ENCODE assay signal across 26 cellular contexts in the genomic region with DNA sequence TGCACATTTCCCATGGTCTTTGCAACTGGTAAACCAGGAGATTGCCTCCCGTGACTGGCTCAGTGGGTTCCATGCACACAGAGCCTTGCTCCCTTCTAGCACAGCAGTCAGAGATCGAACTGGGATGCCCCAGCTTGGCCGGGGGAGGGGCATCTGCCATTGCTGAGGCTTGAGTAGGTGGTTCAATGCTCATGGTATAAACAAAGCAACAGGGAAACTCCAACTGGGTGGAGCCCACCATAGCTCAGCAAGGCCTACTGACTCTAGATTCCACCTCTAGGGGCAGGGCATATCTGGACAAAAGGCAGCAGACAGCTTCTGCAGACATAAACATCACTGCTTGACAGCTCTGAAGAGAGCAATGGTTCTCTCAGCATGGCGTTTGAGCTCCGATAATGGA.
DNase-seq lines count a peak whose midpoint lies in the region; ATAC-seq and TF ChIP-seq lines count a peak whose summit lies in the region.
"Had no signal": no experiment of that assay in that cellular context is flagged by ENCODE, and none has a peak within 500 bp of the region (broad histone marks: within the 10 kb centered on the region; RNA-seq: fewer than 3 reads in every experiment).

No MANE protein-coding gene starts in this region.

- H3K4me3 ChIP-seq in GM12865 (ENCODE audit: low read depth, low read length): no peak overlapping the region
- H3K4me3 ChIP-seq: MG63, PC-9, SJCRH30 had no signal

- no peak overlapping the region for H3K4me3 Mint-ChIP-seq in stimulated activated naive B cell treated with anti-CD40 and anti-IgM and Interleukin-4, amounts not matched to agents 10 μg/mL and 1 μg/mL and 100 μg/mL, for 72 hours
- H3K4me3 Mint-ChIP-seq: CD4-positive, alpha-beta memory T cell had no signal

- ATAC-seq in GM18868 (IDR thresholded peaks at IDR 0.05; ENCODE audit: unreplicated experiment): peak; percentile 87
- peak; percentile 41 for ATAC-seq in HG02885 (IDR thresholded peaks at IDR 0.05; ENCODE audit: poor library complexity, unreplicated experiment)
- peak; percentile 33 to 41 for ATAC-seq in stimulated activated naive B cell treated with anti-CD40 and anti-IgM and Interleukin-4, amounts not matched to agents 10 μg/mL and 1 μg/mL and 100 μg/mL, for 72 hours (replicated peaks)
- no peak for ATAC-seq in HG03196 (IDR thresholded peaks at IDR 0.05; ENCODE audit: unreplicated experiment)
- ATAC-seq: Right ventricle myocardium inferior, SK-N-SH treated with all-trans-retinoic acid at 6 μM for 48 hours had no signal

- H3K27ac Mint-ChIP-seq in stimulated activated naive B cell treated with anti-CD40 and anti-IgM and Interleukin-4, amounts not matched to agents 10 μg/mL and 1 μg/mL and 100 μg/mL, for 72 hours: no peak overlapping the region
- H3K27ac Mint-ChIP-seq: CD4-positive, alpha-beta memory T cell had no signal

- peaks cover 7 to 46% of the 10 kb centered on the region in 2 donors for H3K27me3 Mint-ChIP-seq in stimulated activated naive B cell treated with anti-CD40 and anti-IgM and Interleukin-4, amounts not matched to agents 10 μg/mL and 1 μg/mL and 100 μg/mL, for 72 hours

- no peaks in the 10 kb centered on the region for H3K36me3 Mint-ChIP-seq in stimulated activated naive B cell treated with anti-CD40 and anti-IgM and Interleukin-4, amounts not matched to agents 10 μg/mL and 1 μg/mL and 100 μg/mL, for 72 hours
- H3K36me3 Mint-ChIP-seq: CD4-positive, alpha-beta memory T cell had no signal

- TF ChIP-seq CTCF in GM12865 (IDR thresholded peaks at IDR 0.05; ENCODE audit: insufficient read depth, low read depth, low read length, missing control alignments): peak; percentile 2

- peaks cover 0 to 5% of the 10 kb centered on the region in 2 donors for H3K4me1 Mint-ChIP-seq in stimulated activated naive B cell treated with anti-CD40 and anti-IgM and Interleukin-4, amounts not matched to agents 10 μg/mL and 1 μg/mL and 100 μg/mL, for 72 hours
- H3K4me1 Mint-ChIP-seq: CD4-positive, alpha-beta memory T cell had no signal

- DNase-seq in GM12865 (ENCODE audit: low read depth) (peak; percentile 32), ureter (ENCODE audit: low spot score) (no peak), cerebellar cortex (ENCODE audit: low spot score) (no peak)
- DNase-seq in stimulated activated naive B cell treated with anti-CD40 and anti-IgM and Interleukin-4, amounts not matched to agents 10 μg/mL and 1 μg/mL and 100 μg/mL, for 72 hours: peak; percentile 4
- DNase-seq: C1 segment of cervical spinal cord; CD4-positive, alpha-beta memory T cell; COR-L47; GOT3; HCEC 1CT; IMR-90; KG1; MG63; NCI-H1105 treated with DMSO at 0.1 percent for 48 hours; NCI-H146; NCI-H1930; NCI-H446; NCI-H524 treated with DMSO at 0.1 percent for 48 hours; NCI-H774; NK-92 treated with Interleukin-12 subunit alpha and Interleukin-12 subunit beta, amount 100 ng/mL, for 24 hours; PC-9; SJCRH30 had no signal

- peaks cover 10 to 18% of the 10 kb centered on the region in 2 donors for H3K9me3 Mint-ChIP-seq in stimulated activated naive B cell treated with anti-CD40 and anti-IgM and Interleukin-4, amounts not matched to agents 10 μg/mL and 1 μg/mL and 100 μg/mL, for 72 hours

Comparison
In these comparisons a context has a peak if more than half of its experiments do, and no peak if none do; other contexts are left out.
1. DNase-seq: peak in GM12865 (single experiment) and stimulated activated naive B cell treated with anti-CD40 and anti-IgM and Interleukin-4, amounts not matched to agents 10 μg/mL and 1 μg/mL and 100 μg/mL, for 72 hours (single experiment); none in ureter (single experiment) and cerebellar cortex (single experiment).